Comparison of ENCODE assay signal across 19 cellular contexts in genomic region chr13:64639206-64639605, GRCh38.
"Had no signal": no experiment of that assay in that cellular context is flagged by ENCODE, and none has a peak within 500 bp of the region (broad histone marks: within the 10 kb centered on the region; RNA-seq: fewer than 3 reads in every experiment).

No MANE protein-coding gene starts in this region.

- H3K4me1 ChIP-seq: breast epithelium, foreskin keratinocyte, left lung, parathyroid adenoma, tibial nerve had no signal

- H3K9ac ChIP-seq: parathyroid adenoma had no signal

- FAIRE-seq: urothelium cell line had no signal

- H3K9me3 ChIP-seq: breast epithelium, left lung, tibial nerve had no signal

- H3K27me3 ChIP-seq: breast epithelium, foreskin keratinocyte, left lung, tibial nerve had no signal

- ATAC-seq: foreskin keratinocyte; left lung; right cardiac atrium; stimulated activated naive CD8-positive, alpha-beta T cell treated with anti-CD3 and anti-CD28 coated beads, Interleukin-15, amount 100 ng/mL, for 72 hours; WTC11 had no signal

- H3K36me3 ChIP-seq: breast epithelium, left lung, tibial nerve had no signal

- H2AFZ ChIP-seq: parathyroid adenoma had no signal

- H3K4me3 ChIP-seq: breast epithelium, left lung, lung, skin epidermis, tibial nerve had no signal

- H3K27ac ChIP-seq: breast epithelium, foreskin keratinocyte, left lung, parathyroid adenoma, skin epidermis, tibial nerve had no signal

- H3K79me2 ChIP-seq: parathyroid adenoma had no signal

- DNase-seq: activated naive CD4-positive, alpha-beta T cell treated with Interleukin-2 at 50 U/mL for 16 hours; activated naive CD8-positive, alpha-beta T cell treated with anti-CD3 and anti-CD28 coated beads for 36 hours; activated T-cell treated with anti-CD3 and anti-CD28 coated beads, Interleukin-2, amount 50 U/mL, for 48 hours; cortex of kidney; foreskin keratinocyte; left lung; naive B cell; nucleus accumbens; right cardiac atrium; stimulated activated CD4-positive, alpha-beta T cell treated with anti-CD3 and anti-CD28 coated beads, Interleukin-1b, Interleukin-23, amount 100 ng/mL, for 48 hours; stimulated activated naive CD8-positive, alpha-beta T cell treated with anti-CD3 and anti-CD28 coated beads, Interleukin-15, amount 100 ng/mL, for 72 hours; T-helper 9 cell had no signal
